Comparison of ENCODE assay signal across 19 cellular contexts in genomic region chr4:185119927-185120630, GRCh38. TPM values are rescaled to one million over a fixed set of nuclear protein-coding genes. Genes with fewer than 3 reads are reported as not detected.
DNase-seq lines count a peak whose midpoint lies in the region; ATAC-seq and TF ChIP-seq lines count a peak whose summit lies in the region.
"Had no signal": no experiment of that assay in that cellular context is flagged by ENCODE, and none has a peak within 500 bp of the region (broad histone marks: within the 10 kb centered on the region; RNA-seq: fewer than 3 reads in every experiment).

No MANE protein-coding gene starts in this region.

- no peak for DNase-seq in SK-N-SH
- peak; percentile 23 for DNase-seq in OCI-M2 (lab: John Stamatoyannopoulos, UW; ENCODE audit: unreplicated experiment)
- peak in 1 of 2 donors; percentile 56 for DNase-seq in heart right ventricle
- DNase-seq in gastrocnemius medialis = no peak
- no peak for DNase-seq in foreskin keratinocyte
- no peak for DNase-seq in Ammon's horn (ENCODE audit: low spot score)
- DNase-seq in amygdala (lab: John Stamatoyannopoulos, UW) = no peak
- DNase-seq: activated CD8-positive, alpha-beta memory T cell treated with anti-CD3 and anti-CD28 coated beads for 24 hours; CD4-positive, CD25-positive, alpha-beta regulatory T cell; effector memory CD8-positive, alpha-beta T cell; lower lobe of right lung; natural killer cell; NCI-H187 treated with DMSO at 0.1 percent for 48 hours; NCI-H510A treated with DMSO at 0.1 percent for 48 hours; PC-9; stimulated activated CD4-positive, alpha-beta T cell treated with anti-CD3 and anti-CD28 coated beads, Interleukin-15, amount 100 ng/mL, for 24 hours; stimulated activated naive CD8-positive, alpha-beta T cell treated with anti-CD3 and anti-CD28 coated beads, Interleukin-15, Interleukin-2, amounts not matched to agents 100 U/mL and 50 U/mL, for 24 hours; WERI-Rb-1 had no signal

- H3F3A ChIP-seq in SK-N-SH (replicated peaks; ENCODE audit: insufficient read depth) = no peaks in the 10 kb centered on the region

- CTCF ChIA-PET in SK-N-SH (lab: Yijun Ruan, JAX) = interaction anchor here (0.7 to 1.8 kb wide), 5 partner anchors 14 to 138 kb away, joined by 3 to 7 read pairs (median 4); no protein-coding TSS in a partner anchor

- no peak for TF ChIP-seq CTCF in SK-N-SH (IDR thresholded peaks at IDR 0.05)
- no peak for TF ChIP-seq CTCF in heart right ventricle (IDR thresholded peaks at IDR 0.05)
- TF ChIP-seq CTCF in gastrocnemius medialis (IDR thresholded peaks at IDR 0.05 in 4 of 5, conservative IDR thresholded peaks at IDR 0.05 in 1 of 5) = no peak
- TF ChIP-seq CTCF in foreskin keratinocyte (conservative IDR thresholded peaks at IDR 0.05) = no peak

- H3K9ac ChIP-seq in SK-N-SH = no peak overlapping the region

- H3K36me3 ChIP-seq in SK-N-SH (replicated peaks in 1 of 2; ENCODE audit: control insufficient read depth in 1 of 2, insufficient read depth in 2 of 2, low read length in 1 of 2) (no peaks in the 10 kb centered on the region), heart right ventricle (no peaks in the 10 kb centered on the region), gastrocnemius medialis (no peaks in the 10 kb centered on the region)
- H3K36me3 ChIP-seq: lower lobe of right lung, WERI-Rb-1 had no signal

- no peaks in the 10 kb centered on the region for H3K9me2 ChIP-seq in SK-N-SH

- peak overlapping the region in 1 of 2 experiments; percentile 40; a peak in 1 of 4 replicates for H3K27ac ChIP-seq in SK-N-SH (ENCODE audit: low read depth in 2 of 2, low read length in 1 of 2)
- peak overlapping the region; percentile 21 to 87 (median 64) for H3K27ac ChIP-seq in heart right ventricle
- H3K27ac ChIP-seq in gastrocnemius medialis = peak overlapping the region in 1 of 4 donors; percentile 55
- no peak overlapping the region for H3K27ac ChIP-seq in foreskin keratinocyte
- H3K27ac ChIP-seq: lower lobe of right lung, PC-9, WERI-Rb-1 had no signal

- H4K20me1 ChIP-seq in SK-N-SH (ENCODE audit: insufficient read depth) = no peaks in the 10 kb centered on the region

- TF ChIP-seq POLR2A in gastrocnemius medialis (IDR thresholded peaks at IDR 0.05) = no peak

- WGBS in SK-N-SH (ENCODE audit: low lambda C conversion rate) = 88% methylated on average over 3 of the region's 3 CpGs
- WGBS in heart right ventricle, 2 donors = 52 to 55% methylated on average over 3 of the region's 3 CpGs

- H3K27me3 ChIP-seq in SK-N-SH (ENCODE audit: insufficient read depth) (no peaks in the 10 kb centered on the region), heart right ventricle (peaks cover 0 to 5% (median 0%) of the 10 kb centered on the region in 7 donors), gastrocnemius medialis (no peaks in the 10 kb centered on the region), foreskin keratinocyte (peaks cover 13% of the 10 kb centered on the region)

- H2AFZ ChIP-seq in SK-N-SH (ENCODE audit: low read depth) = no peak overlapping the region
- H2AFZ ChIP-seq: PC-9 had no signal

- no peak for ATAC-seq in SK-N-SH treated with all-trans-retinoic acid at 6 μM for 48 hours
- ATAC-seq in heart right ventricle = peak in 7 of 8 donors; percentile 28 to 85 (median 59)
- ATAC-seq in gastrocnemius medialis = peak; percentile 40 to 67
- ATAC-seq in foreskin keratinocyte = no peak
- ATAC-seq: effector memory CD8-positive, alpha-beta T cell; lower lobe of right lung; natural killer cell; stimulated activated naive CD8-positive, alpha-beta T cell treated with anti-CD3 and anti-CD28 coated beads, Interleukin-15, Interleukin-2, amounts not matched to agents 100 U/mL and 50 U/mL, for 24 hours had no signal

- H3K79me2 ChIP-seq in SK-N-SH (ENCODE audit: insufficient read depth) = no peaks in the 10 kb centered on the region

- in situ Hi-C loops in gastrocnemius medialis (cut with MboI; ENCODE audit: low sequenced_read_pairs in 4 of 4) = no loop called here

- POLR2A ChIA-PET in SK-N-SH (lab: Yijun Ruan, JAX) = no interaction called here

- H3K4me2 ChIP-seq in SK-N-SH = peak overlapping the region; percentile 2; the same call in 1 of the 2 replicates
- H3K4me2 ChIP-seq: PC-9 had no signal

- H3K4me1 ChIP-seq in SK-N-SH (ENCODE audit: control insufficient read depth in 1 of 2, insufficient read depth in 2 of 2, low read depth in 1 of 2, low read length in 1 of 2) (peaks cover 5 to 12% of the 10 kb centered on the region in 2 experiments; a peak in 2 of 4 replicates), heart right ventricle (peaks cover 0 to 48% (median 11%) of the 10 kb centered on the region in 9 donors), gastrocnemius medialis (peaks cover 12% of the 10 kb centered on the region in 2 donors), foreskin keratinocyte (no peaks in the 10 kb centered on the region)

- TF ChIP-seq RAD21 in SK-N-SH (IDR thresholded peaks at IDR 0.05; ENCODE audit: low read length) = no peak

- intact Hi-C loops in heart right ventricle (cut with DNase I) (no loop called here), gastrocnemius medialis (cut with DNase I; ENCODE audit: low total_unique reads) (loop anchor here (10.0 kb wide), 1 partner anchor 295 kb away; the partner anchor contains the start of gene ACSL1)

- H3K9me3 ChIP-seq in SK-N-SH (no peaks in the 10 kb centered on the region), heart right ventricle (no peaks in the 10 kb centered on the region), gastrocnemius medialis (no peaks in the 10 kb centered on the region)
- H3K9me3 ChIP-seq: lower lobe of right lung had no signal

- TF ChIP-seq EP300 in SK-N-SH (IDR thresholded peaks at IDR 0.05; ENCODE audit: borderline replicate concordance in 1 of 2, low read depth in 1 of 2, low read length in 1 of 2) = no peak

- H3K4me3 ChIP-seq in SK-N-SH (ENCODE audit: low read depth in 2 of 2, low read length in 1 of 2) (no peak overlapping the region), heart right ventricle (no peak overlapping the region), gastrocnemius medialis (no peak overlapping the region)
- H3K4me3 ChIP-seq: lower lobe of right lung, PC-9 had no signal

TF ChIP-seq in SK-N-SH, 30 proteins besides CTCF, POLR2A, EP300 and RAD21:
- TF ChIP-seq GATA2 (CRISPR knock-in tag; IDR thresholded peaks at IDR 0.05) (peak; percentile 50), MXI1 (IDR thresholded peaks at IDR 0.05; ENCODE audit: low read depth, low read length) (no peak)

TF ChIP-seq in SK-N-SH treated with all-trans-retinoic acid at 6 μM for 48 hours, 23 proteins besides CTCF, POLR2A, EP300 and RAD21:
- TF ChIP-seq SNAI2 (CRISPR knock-in tag; IDR thresholded peaks at IDR 0.05) (no peak), OSR1 (CRISPR knock-in tag; IDR thresholded peaks at IDR 0.05) (no peak), ZNF70 (CRISPR knock-in tag; IDR thresholded peaks at IDR 0.05) (no peak), ZFP3 (CRISPR knock-in tag; IDR thresholded peaks at IDR 0.05) (no peak), GLIS3 (CRISPR knock-in tag; IDR thresholded peaks at IDR 0.05) (no peak), RARB (CRISPR knock-in tag; IDR thresholded peaks at IDR 0.05) (no peak)

RNA-seq across cellular contexts. Expression of gene SLC25A4, which starts 23.0 kb away (rescaled TPM):
- polyA plus RNA-seq in SK-N-SH (2012; rRNA removed) (36.2 and 40.5 TPM in 2 replicates), heart right ventricle (1,000 to 10,000 TPM in 1 of 2 donors, 100 to 1,000 TPM in 1; 511 to 1,045 TPM), foreskin keratinocyte (13.4 and 13.5 TPM in 2 replicates)
- 35.0 and 37.8 TPM in 2 replicates for polyA plus RNA-seq in SK-N-SH (2012; cell fraction: cytosol; rRNA removed)
- 54.9 and 60.3 TPM in 2 replicates for polyA plus RNA-seq in SK-N-SH (2012; cell fraction: nucleus; rRNA removed)
- total RNA-seq in heart right ventricle (1,000 to 10,000 TPM; 1,282 to 2,916 (median 1,803) TPM), gastrocnemius medialis (100 to 1,000 TPM; 360 to 914 (median 389) TPM), foreskin keratinocyte (9.9 and 11.5 TPM in 2 replicates)

Comparison
In these comparisons a context has a peak if more than half of its experiments do, and no peak if none do; other contexts are left out.
1. ATAC-seq: peak in heart right ventricle (7 of 8) and gastrocnemius medialis (2 of 2); none in SK-N-SH treated with all-trans-retinoic acid at 6 μM for 48 hours (single experiment) and foreskin keratinocyte (single experiment).
2. RNA of gene SLC25A4, which starts 23.0 kb away (total RNA-seq): 1,282 to 2,916 TPM in heart right ventricle and 360 to 914 TPM in gastrocnemius medialis; 9.9 to 11.5 TPM in foreskin keratinocyte; every median in the first group is over 10 times any median in the second.